10 cellular contexts compared by ENCODE assay signal in the genomic region with DNA sequence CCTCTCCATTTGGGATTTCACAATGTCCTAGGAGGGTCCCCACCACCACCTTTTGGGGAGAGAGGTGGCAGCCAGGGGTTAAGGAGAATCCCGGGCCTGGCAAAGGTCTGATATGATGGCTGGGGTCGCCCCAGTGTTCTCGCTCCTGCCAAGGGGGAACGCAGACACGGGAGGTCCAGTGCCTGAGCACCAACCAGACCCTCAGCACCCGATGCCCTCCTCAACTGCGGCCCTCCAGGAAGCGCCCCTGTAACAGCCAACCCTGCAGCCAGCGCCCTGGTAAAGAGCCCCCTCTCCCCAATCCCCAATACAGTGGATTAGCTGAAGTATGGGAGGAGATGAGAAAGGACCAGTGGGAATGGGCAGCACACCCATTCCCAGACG. TPM values are rescaled to one million over a fixed set of nuclear protein-coding genes. Genes with fewer than 3 reads are reported as not detected.
DNase-seq lines count a peak whose midpoint lies in the region; ATAC-seq and TF ChIP-seq lines count a peak whose summit lies in the region.
"Had no signal": no experiment of that assay in that cellular context is flagged by ENCODE, and none has a peak within 500 bp of the region (broad histone marks: within the 10 kb centered on the region; RNA-seq: fewer than 3 reads in every experiment).

No MANE protein-coding gene starts in this region.

- H3K36me3 Mint-ChIP-seq in activated naive CD4-positive, alpha-beta T cell treated with anti-CD3 and anti-CD28 coated beads, Interleukin-2, amount 10 ng/mL, durations not matched to agents 7 days and 5 days = peaks cover 3% of the 10 kb centered on the region
- peaks cover 26% of the 10 kb centered on the region for H3K36me3 Mint-ChIP-seq in central memory CD8-positive, alpha-beta T cell (ENCODE audit: insufficient read depth)
- H3K36me3 Mint-ChIP-seq: brain had no signal

- peak overlapping the region; percentile 100 for H3K27ac Mint-ChIP-seq in activated naive CD4-positive, alpha-beta T cell treated with anti-CD3 and anti-CD28 coated beads, Interleukin-2, amount 10 ng/mL, durations not matched to agents 7 days and 5 days
- H3K27ac Mint-ChIP-seq in central memory CD8-positive, alpha-beta T cell (ENCODE audit: low read depth) = peak overlapping the region; percentile 97

- H3K4me1 ChIP-seq in muscle layer of duodenum (ENCODE audit: control insufficient read depth in 1 of 2, insufficient read depth in 2 of 2, low read length in 2 of 2) = peaks cover 38 to 50% of the 10 kb centered on the region in 2 donors
- H3K4me1 ChIP-seq in tibial nerve = peaks cover 11 to 80% (median 51%) of the 10 kb centered on the region in 4 donors

- CTCF ChIA-PET in activated naive CD4-positive, alpha-beta T cell treated with anti-CD3 and anti-CD28 coated beads, Interleukin-2, amount 10 ng/mL, durations not matched to agents 7 days and 5 days (lab: Charles Lee) = interaction anchor here (1.1 to 11.7 kb wide), 22 partner anchors 8 to 436 kb away, joined by 3 to 221 read pairs (median 7); partner anchors contain the start of genes ENSA, GOLPH3L, MCL1 and SETDB1

- H3K4me3 Mint-ChIP-seq in activated naive CD4-positive, alpha-beta T cell treated with anti-CD3 and anti-CD28 coated beads, Interleukin-2, amount 10 ng/mL, durations not matched to agents 7 days and 5 days = no peak overlapping the region
- peak overlapping the region; percentile 85 for H3K4me3 Mint-ChIP-seq in central memory CD8-positive, alpha-beta T cell

- H3K27me3 ChIP-seq in muscle layer of duodenum (ENCODE audit: low read depth, low read length) = no peaks in the 10 kb centered on the region
- H3K27me3 ChIP-seq in tibial nerve = no peaks in the 10 kb centered on the region

- H3K4me3 ChIP-seq in muscle layer of duodenum (ENCODE audit: low read depth in 1 of 2, low read length in 2 of 2) (peak overlapping the region in 1 of 2 donors; percentile 64), tibial nerve (peak overlapping the region in 3 of 4 donors; percentile 50 to 57 (median 55))

- H3K36me3 ChIP-seq in muscle layer of duodenum (ENCODE audit: control insufficient read depth in 1 of 2, insufficient read depth in 2 of 2, low read length in 2 of 2) (peaks cover 0 to 30% of the 10 kb centered on the region in 2 donors), tibial nerve (peaks cover 0 to 32% (median 0%) of the 10 kb centered on the region in 3 donors)

- peaks cover 42% of the 10 kb centered on the region for H3K4me1 Mint-ChIP-seq in activated naive CD4-positive, alpha-beta T cell treated with anti-CD3 and anti-CD28 coated beads, Interleukin-2, amount 10 ng/mL, durations not matched to agents 7 days and 5 days
- H3K4me1 Mint-ChIP-seq in central memory CD8-positive, alpha-beta T cell = peaks cover 48% of the 10 kb centered on the region

- whole genome bisulfite sequencing in tibial nerve, 2 donors = 33 to 61% methylated on average over 4 to 10 of the region's 10 CpGs

- no peak for TF ChIP-seq POLR2A in tibial nerve (IDR thresholded peaks at IDR 0.05)

- no peak for TF ChIP-seq EP300 in tibial nerve (IDR thresholded peaks at IDR 0.05)

- H3K27ac ChIP-seq in muscle layer of duodenum (ENCODE audit: low read length) (peak overlapping the region; percentile 100), tibial nerve (peak overlapping the region; percentile 97 to 100 (median 99))

- ATAC-seq in central memory CD8-positive, alpha-beta T cell (replicated peaks; ENCODE audit: extremely low read depth, poor library complexity, severe bottlenecking) = no peak
- ATAC-seq in HG03460 (IDR thresholded peaks at IDR 0.05; ENCODE audit: unreplicated experiment) = no peak
- no peak for ATAC-seq in GM21447 (IDR thresholded peaks at IDR 0.05; ENCODE audit: unreplicated experiment)

- no peaks in the 10 kb centered on the region for H3K9me3 Mint-ChIP-seq in activated naive CD4-positive, alpha-beta T cell treated with anti-CD3 and anti-CD28 coated beads, Interleukin-2, amount 10 ng/mL, durations not matched to agents 7 days and 5 days
- no peaks in the 10 kb centered on the region for H3K9me3 Mint-ChIP-seq in central memory CD8-positive, alpha-beta T cell
- H3K9me3 Mint-ChIP-seq: brain; stimulated activated naive CD8-positive, alpha-beta T cell treated with anti-CD3 and anti-CD28 coated beads, Interleukin-15, Interleukin-2, amounts not matched to agents 100 ng/mL and 50 ng/mL, for 24 hours had no signal

- no peak for TF ChIP-seq CTCF in tibial nerve (IDR thresholded peaks at IDR 0.05)

- no peaks in the 10 kb centered on the region for H3K9me3 ChIP-seq in muscle layer of duodenum (ENCODE audit: control insufficient read depth in 1 of 2, low read length in 2 of 2)
- H3K9me3 ChIP-seq in tibial nerve = no peaks in the 10 kb centered on the region

- no peak for DNase-seq in activated naive CD4-positive, alpha-beta T cell treated with anti-CD3 and anti-CD28 coated beads, Interleukin-2, amount 10 ng/mL, durations not matched to agents 7 days and 5 days
- no peak for DNase-seq in activated naive CD4-positive, alpha-beta T cell treated with anti-CD3 and anti-CD28 coated beads, Interleukin-2, amount 50 U/mL, for 16 hours
- DNase-seq in central memory CD8-positive, alpha-beta T cell (ENCODE audit: low spot score in 2 of 2) = no peak
- no peak for DNase-seq in tibial nerve (ENCODE audit: low spot score in 2 of 2)
- DNase-seq in activated CD4-positive, CD25-positive, alpha-beta regulatory T cell treated with anti-CD3 and anti-CD28 coated beads, Interleukin-2, amount 50 U/mL, for 72 hours = no peak

- H3K27me3 Mint-ChIP-seq in activated naive CD4-positive, alpha-beta T cell treated with anti-CD3 and anti-CD28 coated beads, Interleukin-2, amount 10 ng/mL, durations not matched to agents 7 days and 5 days = no peaks in the 10 kb centered on the region
- H3K27me3 Mint-ChIP-seq in central memory CD8-positive, alpha-beta T cell = no peaks in the 10 kb centered on the region
- H3K27me3 Mint-ChIP-seq: brain; stimulated activated naive CD8-positive, alpha-beta T cell treated with anti-CD3 and anti-CD28 coated beads, Interleukin-15, Interleukin-2, amounts not matched to agents 100 ng/mL and 50 ng/mL, for 24 hours had no signal

RNA-seq across cellular contexts. Expression of gene ADAMTSL4, which starts 10.4 kb away (rescaled TPM):
- total RNA-seq in tibial nerve = 100 to 1,000 TPM in 2 of 4 donors, 10 to 100 TPM in 2; 54.4 to 132 (median 93.2) TPM

RNA-seq across cellular contexts. Expression of gene MCL1, which starts 19.8 kb away (rescaled TPM):
- 100 to 1,000 TPM; 235 to 306 (median 258) TPM for total RNA-seq in tibial nerve

RNA-seq across cellular contexts. Expression of gene FALEC, which starts 44.1 kb away (rescaled TPM):
- not detected for total RNA-seq in tibial nerve

RNA-seq across cellular contexts. Expression of gene ECM1, which starts 51.7 kb away (rescaled TPM):
- 10 to 100 TPM; 10.1 to 32.2 (median 15.0) TPM for total RNA-seq in tibial nerve
